Comparison of ENCODE assay signal across 8 cellular contexts in the genomic region with DNA sequence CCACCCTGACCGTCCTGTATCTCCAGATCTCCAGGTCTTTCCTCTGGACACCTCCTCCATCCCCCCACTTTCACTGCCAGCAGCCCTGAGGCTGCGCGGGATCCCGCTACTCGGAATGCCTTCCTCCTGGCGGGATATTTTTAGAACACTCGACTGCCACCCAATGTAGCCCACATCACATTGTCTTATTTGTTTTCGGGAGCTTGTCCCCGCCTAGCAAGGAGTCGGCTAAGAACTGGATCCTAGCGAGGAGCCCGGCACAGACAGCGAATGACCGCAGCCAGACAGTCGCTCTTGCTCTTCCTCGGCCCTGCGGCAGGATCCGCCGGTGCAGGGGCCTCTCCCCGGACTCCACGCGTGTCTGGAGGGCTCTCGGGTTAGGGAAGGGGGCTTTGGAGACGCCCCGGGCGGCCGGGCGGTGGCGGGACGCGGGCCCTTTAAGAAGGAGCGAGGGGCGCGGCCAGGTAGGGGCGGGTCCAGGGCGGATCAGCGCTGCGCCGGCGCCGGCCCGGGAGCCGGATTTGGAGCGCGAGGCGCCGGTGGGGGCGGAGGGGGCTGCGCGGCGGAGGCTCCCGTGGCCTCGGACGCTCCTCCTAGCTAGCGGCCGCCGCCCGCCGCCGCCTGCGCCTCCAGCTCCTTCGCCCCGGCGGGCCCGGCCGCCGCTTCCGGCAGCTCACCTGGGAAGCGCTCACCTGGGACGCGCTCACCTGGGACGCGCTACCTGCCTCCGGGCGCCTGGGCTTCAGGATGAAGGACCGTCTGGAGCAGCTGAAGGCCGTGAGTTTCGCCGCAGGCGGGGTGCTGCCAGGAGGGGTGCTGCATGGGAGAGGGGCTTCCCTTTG. TPM values are rescaled to one million over a fixed set of nuclear protein-coding genes. Genes with fewer than 3 reads are reported as not detected.
DNase-seq lines count a peak whose midpoint lies in the region; TF ChIP-seq lines count a peak whose summit lies in the region.

A gene (plus strand): TSS at position 518 of the 842 bp plus-strand sequence. CDS start 230 bp downstream, at position 748.

- intact Hi-C loops in tibial artery (cut with DNase I; ENCODE audit: low total_unique reads): loop anchor here (2.0 to 10.0 kb wide), 3 partner anchors 48 to 210 kb away; a partner anchor contains a TSS

- 0 to 1% (median 0%) methylated on average over 71 to 80 of the region's 80 CpGs for WGBS in adipose tissue, 3 donors

- H3F3A ChIP-seq in DOHH2 (ENCODE audit: control insufficient read depth, insufficient read depth): no peaks in the 10 kb centered on the region

- H3K9me2 ChIP-seq in DOHH2 (replicated peaks; ENCODE audit: control insufficient read depth, low read length): no peaks in the 10 kb centered on the region

- H3K4me1 ChIP-seq in DOHH2 (ENCODE audit: control insufficient read depth, low read length): peaks cover 16% of the 10 kb centered on the region
- H3K4me1 ChIP-seq in cardiac muscle cell (ENCODE audit: low read depth): no peaks in the 10 kb centered on the region
- peaks cover 0 to 24% (median 10%) of the 10 kb centered on the region in 4 donors for H3K4me1 ChIP-seq in tibial artery

- H3K27ac ChIP-seq in DOHH2 (ENCODE audit: low read depth, low read length) (no peak within 1 kb of the TSS), adipose tissue (ENCODE audit: low read depth, low read length) (peak within 1 kb of the TSS; percentile 35), cardiac muscle cell (peak within 1 kb of the TSS; percentile 87), tibial artery (peak within 1 kb of the TSS; percentile 91 to 94)

- H3K4me2 ChIP-seq in DOHH2 (ENCODE audit: low read length): peak within 1 kb of the TSS; percentile 97

- H4K20me1 ChIP-seq in DOHH2 (ENCODE audit: control insufficient read depth, insufficient read depth, low read depth, low read length): no peaks in the 10 kb centered on the region

- H3K27me3 ChIP-seq in DOHH2 (ENCODE audit: control insufficient read depth, low read length): peaks cover 33% of the 10 kb centered on the region
- H3K27me3 ChIP-seq in H7 (ENCODE audit: control insufficient read depth, insufficient read depth, low read length): no peaks in the 10 kb centered on the region; the same call in 1 of the 2 replicates
- no peaks in the 10 kb centered on the region for H3K27me3 ChIP-seq in MG63
- H3K27me3 ChIP-seq in cardiac muscle cell: no peaks in the 10 kb centered on the region
- H3K27me3 ChIP-seq in tibial artery: no peaks in the 10 kb centered on the region

- DNase-seq in H7 (peak; percentile 95), MG63 (peak; percentile 70), SW480 (ENCODE audit: low spot score) (peak; percentile 80), cardiac muscle cell (ENCODE audit: low read depth in 1 of 2, low spot score in 1 of 2) (peak; percentile 70 to 89), pons (ENCODE audit: low spot score) (peak; percentile 32), tibial artery (peak; percentile 54 to 86)

- H3K79me2 ChIP-seq in DOHH2 (ENCODE audit: control insufficient read depth, low read length): no peaks in the 10 kb centered on the region

- TF ChIP-seq CTCF in DOHH2 (IDR thresholded peaks at IDR 0.05; ENCODE audit: low read depth, low read length, poor library complexity, severe bottlenecking): no peak
- TF ChIP-seq CTCF in cardiac muscle cell (IDR thresholded peaks at IDR 0.05; ENCODE audit: low read depth, low read length): no peak
- no peak for TF ChIP-seq CTCF in tibial artery (IDR thresholded peaks at IDR 0.05)

- H3K4me3 ChIP-seq in DOHH2 (ENCODE audit: low read length): peak within 1 kb of the TSS; percentile 82
- H3K4me3 ChIP-seq in H7 (ENCODE audit: insufficient read depth, low read depth, low read length): peak within 1 kb of the TSS; percentile 96
- H3K4me3 ChIP-seq in MG63: peak within 1 kb of the TSS; percentile 70
- H3K4me3 ChIP-seq in cardiac muscle cell: peak within 1 kb of the TSS; percentile 65
- peak within 1 kb of the TSS; percentile 80 to 90 for H3K4me3 ChIP-seq in tibial artery

- H3K36me3 ChIP-seq in DOHH2 (ENCODE audit: control insufficient read depth, low read length) (no peaks in the 10 kb centered on the region), H7 (replicated peaks; ENCODE audit: control insufficient read depth, insufficient read depth, low read length) (no peaks in the 10 kb centered on the region), MG63 (no peaks in the 10 kb centered on the region; the same call in 1 of the 2 replicates), cardiac muscle cell (no peaks in the 10 kb centered on the region), tibial artery (no peaks in the 10 kb centered on the region)

- H3K9me3 ChIP-seq in DOHH2 (ENCODE audit: control insufficient read depth, insufficient read depth, low read length) (no peaks in the 10 kb centered on the region), MG63 (no peaks in the 10 kb centered on the region), cardiac muscle cell (ENCODE audit: low read depth) (no peaks in the 10 kb centered on the region), tibial artery (no peaks in the 10 kb centered on the region)

RNA-seq across cellular contexts. Expression of the gene that starts here (rescaled TPM):
- total RNA-seq in H7 (2014; rRNA removed; shearing (Covaris generic)): 43.2 and 60.8 TPM in 2 replicates
- total RNA-seq in MG63 (2014; rRNA removed; shearing (Covaris generic); ENCODE audit: low replicate concordance): 5.6 and 9.4 TPM in 2 replicates
- 10 to 100 TPM; 10.0 to 11.7 (median 11.4) TPM for polyA plus RNA-seq in adipose tissue
- 32.5 and 42.3 TPM in 2 replicates for total RNA-seq in cardiac muscle cell
- 21.7 and 27.8 TPM in 2 replicates for polyA plus RNA-seq in cardiac muscle cell

Comparison
In these comparisons a context has a peak if more than half of its experiments do, and no peak if none do; other contexts are left out.
1. DNase-seq: peak in every context shown above with its lines; median percentile 95 in H7; 80 in SW480; 80 in cardiac muscle cell; 70 in MG63; 70 in tibial artery; 32 in pons.